ENCODE assay signal across 13 cellular contexts in the genomic region with DNA sequence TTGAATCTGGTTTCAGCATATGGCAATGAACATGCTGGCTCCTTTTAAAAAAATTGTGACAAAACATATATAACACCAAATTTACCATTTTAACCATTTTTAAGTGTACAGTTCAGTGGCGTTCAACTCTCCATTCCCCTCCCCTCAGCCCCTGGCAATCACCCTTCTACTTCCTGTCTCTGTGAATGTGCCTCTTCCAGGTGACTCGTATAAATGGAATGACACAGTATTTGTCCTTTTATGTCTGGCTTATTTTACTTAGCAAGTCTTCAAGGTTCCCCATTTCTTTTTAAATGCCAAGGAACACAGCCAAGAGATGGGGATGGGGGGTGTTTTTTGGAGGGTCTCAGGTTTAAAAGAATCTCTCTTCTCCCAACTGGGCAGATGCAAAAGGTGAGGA. TPM values are rescaled to one million over a fixed set of nuclear protein-coding genes. Genes with fewer than 3 reads are reported as not detected.
DNase-seq lines count a peak whose midpoint lies in the region; ATAC-seq, FAIRE-seq and TF ChIP-seq lines count a peak whose summit lies in the region.
"Had no signal": no experiment of that assay in that cellular context is flagged by ENCODE, and none has a peak within 500 bp of the region (broad histone marks: within the 10 kb centered on the region; RNA-seq: fewer than 3 reads in every experiment).

No MANE protein-coding gene starts in this region.

- no peaks in the 10 kb centered on the region for H3K9me3 ChIP-seq in A549
- H3K9me3 ChIP-seq in RWPE2 (ENCODE audit: severe bottlenecking), result no peaks in the 10 kb centered on the region
- no peaks in the 10 kb centered on the region for H3K9me3 ChIP-seq in upper lobe of right lung
- no peaks in the 10 kb centered on the region for H3K9me3 ChIP-seq in T-helper 17 cell (ENCODE audit: control insufficient read depth, low read length, poor library complexity, severe bottlenecking)
- no peaks in the 10 kb centered on the region for H3K9me3 ChIP-seq in colonic mucosa
- H3K9me3 ChIP-seq: gastroesophageal sphincter, ovary had no signal

- WGBS in A549 (ENCODE audit: missing lambda C conversion rate), result 37% methylated on average over 2 of the region's 2 CpGs

- peak in 1 of 2 experiments; percentile 45; a peak in 1 of 6 replicates for ATAC-seq in A549
- peak; percentile 63; the same call in 2 of the 3 replicates for ATAC-seq in RWPE2 (ENCODE audit: low read depth)
- ATAC-seq in upper lobe of right lung, result no peak
- no peak for ATAC-seq in HG02623 (IDR thresholded peaks at IDR 0.05; ENCODE audit: unreplicated experiment)
- ATAC-seq in T-helper 17 cell, result no peak
- ATAC-seq: gastroesophageal sphincter had no signal

- no peak overlapping the region for H3K9ac ChIP-seq in colonic mucosa (ENCODE audit: low read depth in 2 of 2, low read length in 2 of 2)

- TF ChIP-seq CTCF in A549 (IDR thresholded peaks at IDR 0.05) (no peak), HFFc6 (IDR thresholded peaks at IDR 0.05) (no peak), RWPE2 (IDR thresholded peaks at IDR 0.05; ENCODE audit: poor library complexity, severe bottlenecking) (no peak), fibroblast of pulmonary artery (IDR thresholded peaks at IDR 0.05; ENCODE audit: low read length, missing control alignments) (no peak), upper lobe of right lung (IDR thresholded peaks at IDR 0.05) (no peak), colonic mucosa (IDR thresholded peaks at IDR 0.05) (no peak)

- H3K4me1 ChIP-seq in A549, result peaks cover 22% of the 10 kb centered on the region; the same call in 2 of the 3 replicates
- H3K4me1 ChIP-seq in RWPE2 (ENCODE audit: insufficient read depth, poor library complexity, severe bottlenecking), result peaks cover 4% of the 10 kb centered on the region
- no peaks in the 10 kb centered on the region for H3K4me1 ChIP-seq in upper lobe of right lung
- H3K4me1 ChIP-seq in colonic mucosa, result peaks cover 3% of the 10 kb centered on the region
- H3K4me1 ChIP-seq: gastroesophageal sphincter had no signal

- no peak for TF ChIP-seq EP300 in A549 (IDR thresholded peaks at IDR 0.05)

- H3K4me2 ChIP-seq in A549, result peak overlapping the region; percentile 24; the same call in 1 of the 3 replicates

- H3K36me3 ChIP-seq in RWPE2 (ENCODE audit: low read depth) (no peaks in the 10 kb centered on the region), upper lobe of right lung (no peaks in the 10 kb centered on the region), colonic mucosa (no peaks in the 10 kb centered on the region)
- H3K36me3 ChIP-seq: gastroesophageal sphincter, ovary had no signal

- peaks cover 8% of the 10 kb centered on the region for H3K4me1 Mint-ChIP-seq in HFFc6 (ENCODE audit: low read depth)
- H3K4me1 Mint-ChIP-seq in T-helper 17 cell, result no peaks in the 10 kb centered on the region

- H3K36me3 Mint-ChIP-seq in HFFc6 (ENCODE audit: low read depth), result no peaks in the 10 kb centered on the region
- H3K36me3 Mint-ChIP-seq in T-helper 17 cell (ENCODE audit: low read depth), result peaks cover 2% of the 10 kb centered on the region

- no peaks in the 10 kb centered on the region for H3K9me3 Mint-ChIP-seq in HFFc6

- H3K27me3 ChIP-seq in RWPE2 (ENCODE audit: insufficient read depth, poor library complexity, severe bottlenecking) (no peaks in the 10 kb centered on the region), upper lobe of right lung (no peaks in the 10 kb centered on the region), colonic mucosa (no peaks in the 10 kb centered on the region)
- H3K27me3 ChIP-seq: gastroesophageal sphincter, ovary had no signal

- H3K27ac ChIP-seq in A549 (peak overlapping the region in 1 of 2 experiments; percentile 60; a peak in 2 of 6 replicates), RWPE2 (ENCODE audit: poor library complexity, severe bottlenecking) (no peak overlapping the region), upper lobe of right lung (no peak overlapping the region), colonic mucosa (no peak overlapping the region)
- H3K27ac ChIP-seq: gastroesophageal sphincter, ovary, RWPE1 had no signal

- FAIRE-seq in A549 (lab: Jason Lieb, UNC), result no peak

- POLR2A ChIA-PET in A549 (lab: Yijun Ruan, JAX), result no interaction called here

- H3K4me3 ChIP-seq in A549 (no peak overlapping the region), RWPE2 (ENCODE audit: severe bottlenecking) (no peak overlapping the region), fibroblast of pulmonary artery (replicated peaks; ENCODE audit: low read depth, low read length) (no peak overlapping the region), upper lobe of right lung (no peak overlapping the region), colonic mucosa (no peak overlapping the region)
- H3K4me3 ChIP-seq: gastroesophageal sphincter, ovary had no signal

- no peak for TF ChIP-seq POLR2A in A549 (IDR thresholded peaks at IDR 0.05; ENCODE audit: low read length)

- H3K4me3 Mint-ChIP-seq in HFFc6 (no peak overlapping the region), T-helper 17 cell (no peak overlapping the region)

- CTCF ChIA-PET in A549 (lab: Yijun Ruan, JAX), result no interaction called here

- H3K27ac Mint-ChIP-seq in HFFc6 (no peak overlapping the region; the same call in 1 of the 2 replicates), T-helper 17 cell (no peak overlapping the region)

- intact Hi-C loops in upper lobe of right lung (cut with DNase I) (no loop called here), colonic mucosa (cut with DNase I) (no loop called here)

- peaks cover 4% of the 10 kb centered on the region; the same call in 1 of the 2 replicates for H3K27me3 Mint-ChIP-seq in HFFc6 (ENCODE audit: insufficient read depth)
- peaks cover 6% of the 10 kb centered on the region for H3K27me3 Mint-ChIP-seq in T-helper 17 cell

- DNase-seq in A549 (ENCODE audit: low read depth in 1 of 2, low spot score in 1 of 2) (peak in 1 of 2 experiments; percentile 17), HFFc6 (peak; percentile 0), RWPE2 (ENCODE audit: low spot score) (no peak), fibroblast of pulmonary artery (ENCODE audit: low read depth) (peak; percentile 24), upper lobe of right lung (no peak), T-helper 17 cell (no peak), colonic mucosa (no peak)
- DNase-seq: activated CD4-positive, alpha-beta T cell treated with anti-CD3 and anti-CD28 coated beads for 48 hours; NCI-H187 treated with DMSO at 0.1 percent for 48 hours; ovary had no signal

- no peak for TF ChIP-seq RAD21 in A549 (conservative IDR thresholded peaks at IDR 0.05 in 1 of 2, IDR thresholded peaks at IDR 0.05 in 1 of 2)

TF ChIP-seq in A549, 52 proteins besides CTCF, POLR2A, EP300 and RAD21:
- TF ChIP-seq KDM5A (IDR thresholded peaks at IDR 0.05), result no peak
- no peak for TF ChIP-seq CHD2 (IDR thresholded peaks at IDR 0.05; ENCODE audit: low read length, partially characterized antibody)
- TF ChIP-seq NFE2L2 (conservative IDR thresholded peaks at IDR 0.05; ENCODE audit: low read length), result no peak
TF ChIP-seq in A549: peak in this region for 0.

RNA-seq across cellular contexts. Expression of a gene that starts 35.4 kb away (rescaled TPM):
- polyA plus RNA-seq in A549 (2011; rRNA removed) (4.1 TPM in 2 replicates), A549 (2017; fragmentation: RNase III; extraction: RNeasy Plus Mini Kit Qiagen cat#74134 plus additional on column Dnase treatment) (3.7 to 4.8 TPM (median 4.0 TPM) in 3 replicates)
- 0.46 and 0.53 TPM in 2 replicates for polyA plus RNA-seq in A549 (2012; cell fraction: cytosol; rRNA removed)
- 1.1 and 2.8 TPM in 2 replicates for polyA plus RNA-seq in A549 (2012; cell fraction: nucleus; rRNA removed)
- 2.5 and 2.7 TPM in 2 replicates for polyA minus RNA-seq in A549 (2011; rRNA and poly(A)+ RNA removed)
- 1 to 10 TPM; 3.7 to 5.0 (median 4.7) TPM for total RNA-seq in HFFc6 (2021; fragmentation: NEBNext Ultra II Directional; extraction: Animal tissue kit (Norgen Biotek cat#: 25700))
- total RNA-seq in upper lobe of right lung (15.4 TPM), T-helper 17 cell (10 to 100 TPM in 1 of 2 donors, 1 to 10 TPM in 1; 6.7 to 10.0 TPM), colonic mucosa (10 to 100 TPM; 11.0 to 14.9 TPM)

Comparison
In these comparisons a context has a peak if more than half of its experiments do, and no peak if none do; other contexts are left out.
1. DNase-seq: peak in HFFc6 (single experiment) and fibroblast of pulmonary artery (single experiment); none in RWPE2 (single experiment), upper lobe of right lung (single experiment), T-helper 17 cell (0 of 3) and colonic mucosa (single experiment).